33 cellular contexts compared by ENCODE assay signal in the genomic region with DNA sequence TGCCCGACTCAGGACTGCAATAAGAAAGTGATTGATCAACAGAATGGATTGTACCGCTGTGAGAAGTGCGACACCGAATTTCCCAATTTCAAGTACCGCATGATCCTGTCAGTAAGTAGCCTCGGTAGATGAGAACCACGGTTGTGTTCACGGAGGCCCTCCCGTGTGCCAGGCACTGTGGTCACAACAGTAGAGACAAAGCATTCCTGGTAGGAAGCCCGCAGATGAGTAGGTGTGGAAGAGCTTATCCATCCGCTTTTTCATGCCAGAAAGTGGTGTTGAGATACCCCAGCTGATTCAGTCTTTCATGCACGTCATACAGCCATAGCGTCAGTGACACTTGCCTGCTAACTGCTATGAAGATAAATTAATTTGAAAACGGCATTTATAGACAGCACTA.
"Had no signal": no experiment of that assay in that cellular context is flagged by ENCODE, and none has a peak within 500 bp of the region (broad histone marks: within the 10 kb centered on the region; RNA-seq: fewer than 3 reads in every experiment).

No MANE protein-coding gene starts in this region.

- H3K4me1 ChIP-seq: ascending aorta, SJCRH30 had no signal

- H3K4me2 ChIP-seq: PC-9 had no signal

- FAIRE-seq: RCC 7860 had no signal

- H3K27me3 ChIP-seq: ascending aorta, MG63, SJCRH30 had no signal

- ATAC-seq: activated CD8-positive, alpha-beta T cell treated with anti-CD3 and anti-CD28 coated beads for 36 hours had no signal

- H3K27ac Mint-ChIP-seq: activated CD4-positive, alpha-beta T cell treated with anti-CD3 and anti-CD28 coated beads, Interleukin-2, amount 10 ng/mL, durations not matched to agents 24 days and 14 days; activated CD8-positive, alpha-beta T cell treated with anti-CD3 and anti-CD28 coated beads for 36 hours; activated naive CD4-positive, alpha-beta T cell treated with anti-CD3 and anti-CD28 coated beads, Interleukin-2, amount 50 U/mL, for 24 hours; activated naive CD8-positive, alpha-beta T cell treated with anti-CD3 and anti-CD28 coated beads, Interleukin-2, amount 10 ng/mL, durations not matched to agents 7 days and 5 days; activated T-cell treated with anti-CD3 and anti-CD28 coated beads, Interleukin-2, amount 50 U/mL, for 24 hours; activated T-helper 2 cell treated with anti-CD3 and anti-CD28 coated beads, Interferon-gamma antibody, Interleukin-2, Interleukin-4, amounts not matched to agents 10 μg/mL and 5 μg/mL and 100 μg/mL, durations not matched to agents 14 hours and 24 hours and 36 hours had no signal

- H3K27me3 Mint-ChIP-seq: activated CD4-positive, alpha-beta T cell treated with anti-CD3 and anti-CD28 coated beads, Interleukin-2, amount 10 ng/mL, durations not matched to agents 24 days and 14 days; activated CD8-positive, alpha-beta T cell treated with anti-CD3 and anti-CD28 coated beads for 36 hours; activated naive CD4-positive, alpha-beta T cell treated with anti-CD3 and anti-CD28 coated beads, Interleukin-2, amount 50 U/mL, for 24 hours; activated naive CD8-positive, alpha-beta T cell treated with anti-CD3 and anti-CD28 coated beads, Interleukin-2, amount 10 ng/mL, durations not matched to agents 7 days and 5 days; activated T-cell treated with anti-CD3 and anti-CD28 coated beads, Interleukin-2, amount 50 U/mL, for 24 hours had no signal

- H2AFZ ChIP-seq: PC-9 had no signal

- H3K9me3 ChIP-seq: ascending aorta, MG63, SJCRH30 had no signal

- DNase-seq: activated CD4-positive, alpha-beta T cell treated with anti-CD3 and anti-CD28 coated beads for 1 hour; activated CD4-positive, alpha-beta T cell treated with anti-CD3 and anti-CD28 coated beads, Interleukin-2, amount 10 ng/mL, durations not matched to agents 24 days and 14 days; activated CD4-positive, alpha-beta T cell treated with anti-CD3 and anti-CD28 coated beads, Interleukin-2, amount 50 U/mL, for 4 hours; activated CD4-positive, CD25-positive, alpha-beta regulatory T cell; activated CD8-positive, alpha-beta T cell treated with anti-CD3 and anti-CD28 coated beads for 36 hours; activated gamma-delta T cell; activated naive CD4-positive, alpha-beta T cell treated with Interleukin-2 at 50 U/mL for 16 hours; activated naive CD8-positive, alpha-beta T cell treated with anti-CD3 and anti-CD28 coated beads, Interleukin-2, amount 10 ng/mL, durations not matched to agents 7 days and 5 days; activated T-cell treated with anti-CD3 and anti-CD28 coated beads, Interleukin-2, amount 50 U/mL, for 24 hours; amygdala; caudate nucleus; Kasumi-1; KG1; MG63; NCI-H1048; NCI-H1105 treated with DMSO at 0.1 percent for 48 hours; NCI-H1436; NCI-H1694 treated with DMSO at 0.1 percent for 48 hours; NCI-H2029; NCI-H510A; NCI-H526; NCI-H748 treated with DMSO at 0.1 percent for 48 hours; PC-9; SHP77; SJCRH30; T1000; WERI-Rb-1 had no signal

- H3K4me3 ChIP-seq: ascending aorta, MG63, PC-9, SJCRH30, SK-N-MC had no signal

- H3K4me3 Mint-ChIP-seq: activated CD4-positive, alpha-beta T cell treated with anti-CD3 and anti-CD28 coated beads, Interleukin-2, amount 10 ng/mL, durations not matched to agents 24 days and 14 days; activated CD8-positive, alpha-beta T cell treated with anti-CD3 and anti-CD28 coated beads for 36 hours; activated naive CD4-positive, alpha-beta T cell treated with anti-CD3 and anti-CD28 coated beads, Interleukin-2, amount 50 U/mL, for 24 hours; activated naive CD8-positive, alpha-beta T cell treated with anti-CD3 and anti-CD28 coated beads, Interleukin-2, amount 10 ng/mL, durations not matched to agents 7 days and 5 days; activated T-cell treated with anti-CD3 and anti-CD28 coated beads, Interleukin-2, amount 50 U/mL, for 24 hours had no signal

- H3K4me1 Mint-ChIP-seq: activated naive CD8-positive, alpha-beta T cell treated with anti-CD3 and anti-CD28 coated beads, Interleukin-2, amount 10 ng/mL, durations not matched to agents 7 days and 5 days had no signal

- H3K9me3 Mint-ChIP-seq: activated CD4-positive, alpha-beta T cell treated with anti-CD3 and anti-CD28 coated beads, Interleukin-2, amount 10 ng/mL, durations not matched to agents 24 days and 14 days; activated CD8-positive, alpha-beta T cell treated with anti-CD3 and anti-CD28 coated beads for 36 hours; activated naive CD4-positive, alpha-beta T cell treated with anti-CD3 and anti-CD28 coated beads, Interleukin-2, amount 50 U/mL, for 24 hours; activated naive CD8-positive, alpha-beta T cell treated with anti-CD3 and anti-CD28 coated beads, Interleukin-2, amount 10 ng/mL, durations not matched to agents 7 days and 5 days; activated T-cell treated with anti-CD3 and anti-CD28 coated beads, Interleukin-2, amount 50 U/mL, for 24 hours; activated T-helper 2 cell treated with anti-CD3 and anti-CD28 coated beads, Interferon-gamma antibody, Interleukin-2, Interleukin-4, amounts not matched to agents 10 μg/mL and 5 μg/mL and 100 μg/mL, durations not matched to agents 14 hours and 24 hours and 36 hours had no signal

- H3K27ac ChIP-seq: ascending aorta, PC-9, RWPE1, SJCRH30, SK-N-MC, WERI-Rb-1 had no signal
